Comparison of ENCODE assay signal across 13 cellular contexts in genomic region chr18:55252946-55253345, GRCh38.
DNase-seq lines count a peak whose midpoint lies in the region; ATAC-seq, FAIRE-seq and TF ChIP-seq lines count a peak whose summit lies in the region.
"Had no signal": no experiment of that assay in that cellular context is flagged by ENCODE, and none has a peak within 500 bp of the region (broad histone marks: within the 10 kb centered on the region; RNA-seq: fewer than 3 reads in every experiment).

No MANE protein-coding gene starts in this region.

- 2% methylated on average over 3 of the region's 3 CpGs for WGBS in GM12878 (ENCODE audit: insufficient coverage, insufficient replicate concordance, low lambda C conversion rate, missing lambda C conversion rate)

- ATAC-seq in Right ventricle myocardium inferior = no peak
- ATAC-seq in HG02943 (IDR thresholded peaks at IDR 0.05; ENCODE audit: low read depth, unreplicated experiment) = peak; percentile 48
- ATAC-seq in GM12878 = peak; percentile 32

- intact Hi-C loops in Right ventricle myocardium inferior (cut with DNase I) = no loop called here
- intact Hi-C loops in GM12878 (cut with micrococcal nuclease; ENCODE audit: unreplicated experiment) = no loop called here
- intact Hi-C loops in vagina (cut with DNase I) = no loop called here

- POLR2A ChIA-PET in GM12878 (lab: Charles Lee) = interaction anchor here (1.3 to 6.4 kb wide), 4 partner anchors 15 to 66 kb away, joined by 3 to 70 read pairs (median 12); no protein-coding TSS in a partner anchor

- H2AFZ ChIP-seq in GM12878 (ENCODE audit: control insufficient read depth, low read depth, low read length) = no peak overlapping the region

- BruUV-seq in GM12878 (replicated peaks; lab: Mats Ljungman, UMichigan) = no TSS peak

- H3K36me3 ChIP-seq in right atrium auricular region (peaks cover 42% of the 10 kb centered on the region), GM12878 (ENCODE audit: control insufficient read depth in 2 of 2, insufficient read depth in 2 of 2, low read length in 1 of 2) (peaks cover 5 to 35% of the 10 kb centered on the region in 2 experiments), vagina (peaks cover 0 to 35% of the 10 kb centered on the region in 2 donors)

- SMC1A ChIA-PET in GM12878 (lab: Charles Lee; ENCODE audit: uncharacterized antibody, unreplicated experiment) = interaction anchor here (1.0 to 7.1 kb wide), 8 partner anchors 10 to 69 kb away, joined by 3 to 177 read pairs (median 34); no protein-coding TSS in a partner anchor

- H3K79me2 ChIP-seq in GM12878 (ENCODE audit: control insufficient read depth, insufficient read depth, low read length) = peaks cover 4% of the 10 kb centered on the region

- no peaks in the 10 kb centered on the region for H4K20me1 ChIP-seq in GM12878 (ENCODE audit: control insufficient read depth, insufficient read depth)

- no peaks in the 10 kb centered on the region for H3K27me3 ChIP-seq in right atrium auricular region
- no peaks in the 10 kb centered on the region for H3K27me3 ChIP-seq in GM12878 (replicated peaks in 1 of 2; ENCODE audit: control insufficient read depth in 2 of 2, insufficient read depth in 2 of 2, low read length in 1 of 2)
- no peaks in the 10 kb centered on the region for H3K27me3 ChIP-seq in vagina

- H3K9me3 ChIP-seq in right atrium auricular region = no peaks in the 10 kb centered on the region
- peaks cover 2% of the 10 kb centered on the region; the same call in 2 of the 3 replicates for H3K9me3 ChIP-seq in GM12878 (replicated peaks; ENCODE audit: control insufficient read depth, insufficient read depth, low read length)
- no peaks in the 10 kb centered on the region for H3K9me3 ChIP-seq in vagina

- CTCF ChIA-PET in GM12878 (lab: Yijun Ruan, JAX) = interaction anchor here (1.2 to 7.1 kb wide), 6 partner anchors 15 to 60 kb away, joined by 3 to 50 read pairs (median 4); no protein-coding TSS in a partner anchor

- no peak for TF ChIP-seq EP300 in GM12878 (IDR thresholded peaks at IDR 0.05; ENCODE audit: borderline replicate concordance in 1 of 2, control insufficient read depth in 1 of 2, low read depth in 2 of 2, low read length in 2 of 2)

- no peak overlapping the region for H3K9ac ChIP-seq in GM12878 (ENCODE audit: control insufficient read depth, insufficient read depth, low read length)

- TF ChIP-seq CTCF in right atrium auricular region (IDR thresholded peaks at IDR 0.05) (no peak), GM12878 (IDR thresholded peaks at IDR 0.05 in 2 of 3, conservative IDR thresholded peaks at IDR 0.05 in 1 of 3; ENCODE audit: control insufficient read depth in 2 of 3, extremely low read depth in 1 of 3, insufficient read depth in 1 of 3, low read depth in 3 of 3, low read length in 3 of 3) (no peak), vagina (IDR thresholded peaks at IDR 0.05) (no peak)

- TF ChIP-seq POLR2A in GM12878 (IDR thresholded peaks at IDR 0.05; ENCODE audit: low read depth, low read length) = no peak
- no peak for TF ChIP-seq POLR2A in vagina (IDR thresholded peaks at IDR 0.05)

- H3K27ac ChIP-seq in right atrium auricular region = peak overlapping the region; percentile 52 to 60
- peak overlapping the region; percentile 71; the same call in 1 of the 2 replicates for H3K27ac ChIP-seq in GM12878 (ENCODE audit: control insufficient read depth, insufficient read depth)
- peak overlapping the region; percentile 15 for H3K27ac ChIP-seq in vagina

- no peak for TF ChIP-seq RAD21 in GM12878 (IDR thresholded peaks at IDR 0.05; ENCODE audit: insufficient read depth, low read depth, low read length)

- no peak for FAIRE-seq in GM12878 (lab: Jason Lieb, UNC)

- no peak overlapping the region for H3K4me3 ChIP-seq in right atrium auricular region
- peak overlapping the region; percentile 11; the same call in 1 of the 2 replicates for H3K4me3 ChIP-seq in GM12878
- no peak overlapping the region for H3K4me3 ChIP-seq in vagina

- peak overlapping the region; percentile 88 for H3K4me2 ChIP-seq in GM12878 (ENCODE audit: control insufficient read depth, insufficient read depth)

- in situ Hi-C loops in GM12878 (cut with MboI) = no loop called here

- peaks cover 0 to 22% of the 10 kb centered on the region in 2 donors for H3K4me1 ChIP-seq in right atrium auricular region
- peaks cover 51% of the 10 kb centered on the region for H3K4me1 ChIP-seq in GM12878 (ENCODE audit: control insufficient read depth, insufficient read depth, low read length)
- H3K4me1 ChIP-seq in vagina = peaks cover 29% of the 10 kb centered on the region

- RAD21 ChIA-PET in GM12878 (lab: Charles Lee; ENCODE audit: unreplicated experiment) = interaction anchor here (0.7 to 6.8 kb wide), 7 partner anchors 12 to 72 kb away, joined by 3 to 93 read pairs (median 19); no protein-coding TSS in a partner anchor

- DNase-seq in right atrium auricular region (ENCODE audit: low spot score) (no peak), Right ventricle myocardium inferior (ENCODE audit: missing footprints) (no peak), GM12878 (ENCODE audit: low read depth, low spot score) (no peak), vagina (ENCODE audit: extremely low spot score in 2 of 2) (no peak), iPS-NIHi7 (ENCODE audit: extremely low spot score) (no peak), amygdala (lab: John Stamatoyannopoulos, UW) (no peak)
- DNase-seq in effector CD4-positive, alpha-beta T cell = no peak
- DNase-seq: ACHN, foreskin fibroblast, GDM1, NCI-H1092 treated with DMSO at 0.1 percent for 48 hours, RPMI8226 had no signal

TF ChIP-seq in GM12878, 131 proteins besides CTCF, POLR2A, EP300 and RAD21 (continues in another document):
- TF ChIP-seq GABPA (IDR thresholded peaks at IDR 0.05; ENCODE audit: low read depth) (0 out of 2 replicates have a peak, but pooled peaks have one; percentile 6), BHLHE40 (IDR thresholded peaks at IDR 0.05; ENCODE audit: borderline replicate concordance in 1 of 2, low read depth in 2 of 2, low read length in 1 of 2) (no peak), BMI1 (IDR thresholded peaks at IDR 0.05; ENCODE audit: borderline replicate concordance) (no peak), MEF2B (IDR thresholded peaks at IDR 0.05; ENCODE audit: partially characterized antibody, poor library complexity, severe bottlenecking) (peak; percentile 22), YBX1 (IDR thresholded peaks at IDR 0.05) (no peak), SMAD1 (IDR thresholded peaks at IDR 0.05; ENCODE audit: low read depth, partially characterized antibody) (no peak), TCF7 (IDR thresholded peaks at IDR 0.05; ENCODE audit: borderline replicate concordance) (no peak), FOXM1 (IDR thresholded peaks at IDR 0.05; ENCODE audit: low read depth, low read length) (0 out of 2 replicates have a peak, but pooled peaks have one; percentile 12), JUND (IDR thresholded peaks at IDR 0.05; ENCODE audit: low read depth, low read length) (no peak), NR2C1 (IDR thresholded peaks at IDR 0.05) (no peak), MEF2A (IDR thresholded peaks at IDR 0.05; ENCODE audit: insufficient read depth, low read depth, low read length) (peak; percentile 83), NRF1 (conservative IDR thresholded peaks at IDR 0.05; ENCODE audit: low read depth, low read length) (no peak), CHD2 (IDR thresholded peaks at IDR 0.05; ENCODE audit: borderline replicate concordance, low read depth, low read length) (no peak), RBBP5 (conservative IDR thresholded peaks at IDR 0.05) (no peak), FOS (IDR thresholded peaks at IDR 0.05; ENCODE audit: borderline replicate concordance, extremely low read depth, insufficient read length) (no peak), RUNX3 (IDR thresholded peaks at IDR 0.05; ENCODE audit: low read length) (peak; percentile 16; the same call in 1 of the 2 replicates)
- TF ChIP-seq, protein P1, sequence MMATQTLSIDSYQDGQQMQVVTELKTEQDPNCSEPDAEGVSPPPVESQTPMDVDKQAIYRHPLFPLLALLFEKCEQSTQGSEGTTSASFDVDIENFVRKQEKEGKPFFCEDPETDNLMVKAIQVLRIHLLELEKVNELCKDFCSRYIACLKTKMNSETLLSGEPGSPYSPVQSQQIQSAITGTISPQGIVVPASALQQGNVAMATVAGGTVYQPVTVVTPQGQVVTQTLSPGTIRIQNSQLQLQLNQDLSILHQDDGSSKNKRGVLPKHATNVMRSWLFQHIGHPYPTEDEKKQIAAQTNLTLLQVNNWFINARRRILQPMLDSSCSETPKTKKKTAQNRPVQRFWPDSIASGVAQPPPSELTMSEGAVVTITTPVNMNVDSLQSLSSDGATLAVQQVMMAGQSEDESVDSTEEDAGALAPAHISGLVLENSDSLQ (IDR thresholded peaks at IDR 0.05) = peak; percentile 43; the same call in 1 of the 2 replicates
- TF ChIP-seq, protein P2, sequence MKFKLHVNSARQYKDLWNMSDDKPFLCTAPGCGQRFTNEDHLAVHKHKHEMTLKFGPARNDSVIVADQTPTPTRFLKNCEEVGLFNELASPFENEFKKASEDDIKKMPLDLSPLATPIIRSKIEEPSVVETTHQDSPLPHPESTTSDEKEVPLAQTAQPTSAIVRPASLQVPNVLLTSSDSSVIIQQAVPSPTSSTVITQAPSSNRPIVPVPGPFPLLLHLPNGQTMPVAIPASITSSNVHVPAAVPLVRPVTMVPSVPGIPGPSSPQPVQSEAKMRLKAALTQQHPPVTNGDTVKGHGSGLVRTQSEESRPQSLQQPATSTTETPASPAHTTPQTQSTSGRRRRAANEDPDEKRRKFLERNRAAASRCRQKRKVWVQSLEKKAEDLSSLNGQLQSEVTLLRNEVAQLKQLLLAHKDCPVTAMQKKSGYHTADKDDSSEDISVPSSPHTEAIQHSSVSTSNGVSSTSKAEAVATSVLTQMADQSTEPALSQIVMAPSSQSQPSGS (IDR thresholded peaks at IDR 0.05; ENCODE audit: low read length) = peak; percentile 20; the same call in 1 of the 2 replicates

Comparison
In these comparisons a context has a peak if more than half of its experiments do, and no peak if none do; other contexts are left out.
1. H3K27ac ChIP-seq: peak in every context shown above with its lines; median percentile 71 in GM12878; 56 in right atrium auricular region; 15 in vagina.